In genomic region chr13:62910541-62910940, GRCh38 we compare ENCODE assay signal across 19 cellular contexts.
A peak's percentile ranks its signal among the peaks of the same experiment; 100 is the strongest.
DNase-seq lines count a peak whose midpoint lies in the region; ATAC-seq, FAIRE-seq and TF ChIP-seq lines count a peak whose summit lies in the region.
"Had no signal": no experiment of that assay in that cellular context is flagged by ENCODE, and none has a peak within 500 bp of the region (broad histone marks: within the 10 kb centered on the region; RNA-seq: fewer than 3 reads in every experiment).

No MANE protein-coding gene starts in this region.

- peak; percentile 69 for DNase-seq in DMS 273 (lab: John Stamatoyannopoulos, UW; ENCODE audit: unreplicated experiment)
- DNase-seq in HFF-Myc (ENCODE audit: extremely low read depth, low read depth), result peak; percentile 29
- peak; percentile 75 for DNase-seq in NCI-H69 (lab: John Stamatoyannopoulos, UW)
- DNase-seq in fibroblast of gingiva (ENCODE audit: low read depth), result peak; percentile 9
- DNase-seq in HTR-8/SVneo (ENCODE audit: insufficient read length, low spot score), result no peak
- DNase-seq: CD8-positive, alpha-beta memory T cell; DMS153; DND-41; GM23248; H7; HFFc6; NCI-H2029; NCI-H510A; NCI-H774; PC-9 had no signal

- FAIRE-seq in HTR-8/SVneo (lab: Jason Lieb, UNC), result no peak

- no peak for ATAC-seq in HG03045 (IDR thresholded peaks at IDR 0.05; ENCODE audit: unreplicated experiment)
- no peak for ATAC-seq in GM18868 (IDR thresholded peaks at IDR 0.05; ENCODE audit: unreplicated experiment)
- ATAC-seq: Right ventricle myocardium inferior had no signal

- H3K4me3 ChIP-seq in HFF-Myc (replicated peaks; ENCODE audit: low read depth, low read length), result no peak overlapping the region
- H3K4me3 ChIP-seq: GM23248, PC-9, SJSA1 had no signal

- no peak for TF ChIP-seq CTCF in HFF-Myc (IDR thresholded peaks at IDR 0.05; ENCODE audit: low read depth, low read length, missing control alignments)
